In the genomic region with DNA sequence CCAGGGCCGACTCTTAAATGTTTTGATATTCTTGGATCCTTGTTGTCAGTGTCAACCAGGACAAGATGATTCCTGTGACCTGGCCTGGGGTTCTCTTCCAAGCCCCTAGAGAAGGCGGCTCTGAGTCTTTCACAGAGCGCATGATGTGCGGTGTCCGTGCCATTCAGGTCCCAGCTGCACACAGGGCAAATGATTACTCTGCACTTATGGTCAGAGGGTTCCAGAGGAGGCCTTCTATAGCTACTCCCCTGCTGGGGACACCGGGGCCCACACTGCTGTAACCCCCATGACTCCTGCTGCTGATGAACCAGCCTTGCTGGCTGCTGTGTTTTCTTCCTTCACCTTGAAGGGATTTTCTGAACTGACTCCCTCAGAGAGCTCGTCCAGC, we compare ENCODE assay signal across 1 cellular context.
TF ChIP-seq lines count a peak whose summit lies in the region.

No MANE protein-coding gene starts in this region.

TF ChIP-seq in GM23338, 12 proteins besides CTCF, POLR2A, EP300 and RAD21 (continued from another document):
- TF ChIP-seq, protein P1, sequence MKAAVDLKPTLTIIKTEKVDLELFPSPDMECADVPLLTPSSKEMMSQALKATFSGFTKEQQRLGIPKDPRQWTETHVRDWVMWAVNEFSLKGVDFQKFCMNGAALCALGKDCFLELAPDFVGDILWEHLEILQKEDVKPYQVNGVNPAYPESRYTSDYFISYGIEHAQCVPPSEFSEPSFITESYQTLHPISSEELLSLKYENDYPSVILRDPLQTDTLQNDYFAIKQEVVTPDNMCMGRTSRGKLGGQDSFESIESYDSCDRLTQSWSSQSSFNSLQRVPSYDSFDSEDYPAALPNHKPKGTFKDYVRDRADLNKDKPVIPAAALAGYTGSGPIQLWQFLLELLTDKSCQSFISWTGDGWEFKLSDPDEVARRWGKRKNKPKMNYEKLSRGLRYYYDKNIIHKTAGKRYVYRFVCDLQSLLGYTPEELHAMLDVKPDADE (IDR thresholded peaks at IDR 0.05): no peak
- TF ChIP-seq EZH2phosphoT487 (IDR thresholded peaks at IDR 0.05; ENCODE audit: unreplicated experiment): no peak
- TF ChIP-seq ZNF331 (CRISPR knock-in tag; IDR thresholded peaks at IDR 0.05; ENCODE audit: low read depth): no peak
- TF ChIP-seq CREB1 (CRISPR knock-in tag; IDR thresholded peaks at IDR 0.05; ENCODE audit: low read depth): no peak
- no peak for TF ChIP-seq JUNB (IDR thresholded peaks at IDR 0.05; ENCODE audit: unreplicated experiment)
- TF ChIP-seq POLR2AphosphoS5 (IDR thresholded peaks at IDR 0.05; ENCODE audit: low read depth): no peak
- no peak for TF ChIP-seq EZH2 (IDR thresholded peaks at IDR 0.05; ENCODE audit: low read depth, unreplicated experiment)
- TF ChIP-seq, protein P2, sequence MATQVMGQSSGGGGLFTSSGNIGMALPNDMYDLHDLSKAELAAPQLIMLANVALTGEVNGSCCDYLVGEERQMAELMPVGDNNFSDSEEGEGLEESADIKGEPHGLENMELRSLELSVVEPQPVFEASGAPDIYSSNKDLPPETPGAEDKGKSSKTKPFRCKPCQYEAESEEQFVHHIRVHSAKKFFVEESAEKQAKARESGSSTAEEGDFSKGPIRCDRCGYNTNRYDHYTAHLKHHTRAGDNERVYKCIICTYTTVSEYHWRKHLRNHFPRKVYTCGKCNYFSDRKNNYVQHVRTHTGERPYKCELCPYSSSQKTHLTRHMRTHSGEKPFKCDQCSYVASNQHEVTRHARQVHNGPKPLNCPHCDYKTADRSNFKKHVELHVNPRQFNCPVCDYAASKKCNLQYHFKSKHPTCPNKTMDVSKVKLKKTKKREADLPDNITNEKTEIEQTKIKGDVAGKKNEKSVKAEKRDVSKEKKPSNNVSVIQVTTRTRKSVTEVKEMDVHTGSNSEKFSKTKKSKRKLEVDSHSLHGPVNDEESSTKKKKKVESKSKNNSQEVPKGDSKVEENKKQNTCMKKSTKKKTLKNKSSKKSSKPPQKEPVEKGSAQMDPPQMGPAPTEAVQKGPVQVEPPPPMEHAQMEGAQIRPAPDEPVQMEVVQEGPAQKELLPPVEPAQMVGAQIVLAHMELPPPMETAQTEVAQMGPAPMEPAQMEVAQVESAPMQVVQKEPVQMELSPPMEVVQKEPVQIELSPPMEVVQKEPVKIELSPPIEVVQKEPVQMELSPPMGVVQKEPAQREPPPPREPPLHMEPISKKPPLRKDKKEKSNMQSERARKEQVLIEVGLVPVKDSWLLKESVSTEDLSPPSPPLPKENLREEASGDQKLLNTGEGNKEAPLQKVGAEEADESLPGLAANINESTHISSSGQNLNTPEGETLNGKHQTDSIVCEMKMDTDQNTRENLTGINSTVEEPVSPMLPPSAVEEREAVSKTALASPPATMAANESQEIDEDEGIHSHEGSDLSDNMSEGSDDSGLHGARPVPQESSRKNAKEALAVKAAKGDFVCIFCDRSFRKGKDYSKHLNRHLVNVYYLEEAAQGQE (IDR thresholded peaks at IDR 0.05; ENCODE audit: unreplicated experiment): no peak
- TF ChIP-seq ZNF114 (CRISPR knock-in tag; IDR thresholded peaks at IDR 0.05): no peak
- no peak for TF ChIP-seq STAT1 (IDR thresholded peaks at IDR 0.05; ENCODE audit: unreplicated experiment)
- TF ChIP-seq NANOG (IDR thresholded peaks at IDR 0.05; ENCODE audit: borderline replicate concordance): no peak
